In genomic region chr13:21120191-21120590, GRCh38 we compare ENCODE assay signal across 25 cellular contexts.
"Had no signal": no experiment of that assay in that cellular context is flagged by ENCODE, and none has a peak within 500 bp of the region (broad histone marks: within the 10 kb centered on the region; RNA-seq: fewer than 3 reads in every experiment).

No MANE protein-coding gene starts in this region.

- H3K27ac ChIP-seq: colonic mucosa, coronary artery, dorsolateral prefrontal cortex, epithelial cell of prostate, esophagus muscularis mucosa, esophagus squamous epithelium, foreskin keratinocyte, gastrocnemius medialis, gastroesophageal sphincter, heart left ventricle, heart right ventricle had no signal

- FAIRE-seq: endothelial cell of umbilical vein had no signal

- ATAC-seq: effector memory CD8-positive, alpha-beta T cell; esophagus mucosa; foreskin keratinocyte; gastrocnemius medialis; gastroesophageal sphincter; heart left ventricle; heart right ventricle had no signal

- H3K4me3 Mint-ChIP-seq: dendritic cell treated with granulocyte-macrophage colony-stimulating factor and Interleukin-4, amounts not matched to agents 40 ng/mL and 50 ng/mL, for 4 days; effector memory CD8-positive, alpha-beta T cell; endodermal cell had no signal

- H3K4me1 Mint-ChIP-seq: endodermal cell had no signal

- H3K4me3 ChIP-seq: colonic mucosa, coronary artery, dorsolateral prefrontal cortex, esophagus muscularis mucosa, esophagus squamous epithelium, gastrocnemius medialis, gastroesophageal sphincter, heart left ventricle, heart right ventricle had no signal

- H3K9me3 ChIP-seq: colonic mucosa, esophagus muscularis mucosa, esophagus squamous epithelium, gastrocnemius medialis had no signal

- H3K9me3 Mint-ChIP-seq: dendritic cell treated with granulocyte-macrophage colony-stimulating factor and Interleukin-4, amounts not matched to agents 40 ng/mL and 50 ng/mL, for 4 days; effector memory CD8-positive, alpha-beta T cell had no signal

- H3K36me3 ChIP-seq: colonic mucosa, esophagus muscularis mucosa, esophagus squamous epithelium, gastrocnemius medialis, gastroesophageal sphincter, heart left ventricle, heart right ventricle had no signal

- H3K27ac Mint-ChIP-seq: dendritic cell treated with granulocyte-macrophage colony-stimulating factor and Interleukin-4, amounts not matched to agents 40 ng/mL and 50 ng/mL, for 4 days; effector memory CD8-positive, alpha-beta T cell; endodermal cell had no signal

- H3K4me1 ChIP-seq: colonic mucosa, esophagus muscularis mucosa, esophagus squamous epithelium, foreskin keratinocyte, gastrocnemius medialis, gastroesophageal sphincter, heart left ventricle, heart right ventricle had no signal

- H3K27me3 ChIP-seq: colonic mucosa, dorsolateral prefrontal cortex, esophagus muscularis mucosa, esophagus squamous epithelium, foreskin keratinocyte, gastrocnemius medialis, gastroesophageal sphincter, heart left ventricle, heart right ventricle had no signal

- DNase-seq: colonic mucosa; cortex of kidney; dermis blood vessel endothelial cell; dorsolateral prefrontal cortex; effector CD4-positive, alpha-beta T cell; effector CD8-positive, alpha-beta T cell; effector memory CD4-positive, alpha-beta T cell; effector memory CD8-positive, alpha-beta T cell; endodermal cell; esophagus squamous epithelium; foreskin fibroblast; foreskin keratinocyte; foreskin melanocyte; gastrocnemius medialis; glutamatergic neuron; head of caudate nucleus; heart left ventricle; heart right ventricle had no signal
